Comparison of ENCODE assay signal across 19 cellular contexts in the genomic region with DNA sequence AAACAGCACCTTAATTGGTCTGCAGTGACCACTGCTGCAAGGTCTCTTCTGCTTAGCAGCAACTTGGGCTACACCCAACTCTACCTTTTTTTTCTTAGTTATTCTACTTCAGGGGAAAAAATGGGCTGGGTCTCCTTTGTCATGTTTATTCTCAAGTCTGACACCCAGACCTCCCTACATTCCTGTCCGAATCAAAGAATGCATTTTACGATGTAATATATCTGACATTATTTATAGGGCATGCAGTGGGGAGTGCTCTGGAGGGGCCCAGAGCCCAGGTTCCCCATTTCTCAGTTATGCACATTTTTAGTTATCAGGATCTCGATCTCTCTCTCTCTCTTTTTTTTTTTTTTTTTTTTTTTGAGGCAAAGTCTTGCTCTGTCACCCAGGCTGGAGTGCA. TPM values are rescaled to one million over a fixed set of nuclear protein-coding genes. Genes with fewer than 3 reads are reported as not detected.
DNase-seq lines count a peak whose midpoint lies in the region; TF ChIP-seq lines count a peak whose summit lies in the region.
"Had no signal": no experiment of that assay in that cellular context is flagged by ENCODE, and none has a peak within 500 bp of the region (broad histone marks: within the 10 kb centered on the region; RNA-seq: fewer than 3 reads in every experiment).

No MANE protein-coding gene starts in this region.

- H3K36me3 ChIP-seq in tibial nerve: no peaks in the 10 kb centered on the region

- H3K4me3 Mint-ChIP-seq in mesothelial cell of epicardium: no peak overlapping the region
- H3K4me3 Mint-ChIP-seq: B cell; CD4-positive, alpha-beta T cell had no signal

- no peak for TF ChIP-seq EP300 in tibial nerve (IDR thresholded peaks at IDR 0.05)

- 42 to 46% methylated on average over 3 of the region's 3 CpGs for WGBS in tibial nerve, 2 donors

- H3K4me3 ChIP-seq in tibial nerve: no peak overlapping the region

- H3K9me3 Mint-ChIP-seq in mesothelial cell of epicardium: no peaks in the 10 kb centered on the region
- H3K9me3 Mint-ChIP-seq: CD4-positive, alpha-beta T cell had no signal

- H3K36me3 Mint-ChIP-seq in mesothelial cell of epicardium: no peaks in the 10 kb centered on the region

- H3K27me3 ChIP-seq in tibial nerve: no peaks in the 10 kb centered on the region

- no peak for TF ChIP-seq POLR2A in tibial nerve (IDR thresholded peaks at IDR 0.05)

- H3K27ac ChIP-seq in tibial nerve: no peak overlapping the region
- H3K27ac ChIP-seq: 22Rv1 had no signal

- no peaks in the 10 kb centered on the region for H3K9me3 ChIP-seq in tibial nerve

- peaks cover 51% of the 10 kb centered on the region for H3K4me1 Mint-ChIP-seq in mesothelial cell of epicardium
- H3K4me1 Mint-ChIP-seq: B cell had no signal

- H3K4me1 ChIP-seq in tibial nerve: peaks cover 0 to 13% (median 0%) of the 10 kb centered on the region in 4 donors

- DNase-seq in NOMO-1 (lab: John Stamatoyannopoulos, UW; ENCODE audit: unreplicated experiment in 2 of 2) (peak; percentile 25 to 36), NOMO-1 treated with DMSO at 0.1 percent for 48 hours (lab: John Stamatoyannopoulos, UW; ENCODE audit: unreplicated experiment) (no peak), amniotic epithelial cell (ENCODE audit: low read depth) (peak; percentile 56), mesothelial cell of epicardium (ENCODE audit: low spot score in 2 of 2, unreplicated experiment in 2 of 2) (no peak), T-helper 2 cell (no peak), GM19238 (ENCODE audit: insufficient read length, low spot score) (no peak), tibial nerve (ENCODE audit: low spot score in 2 of 2) (no peak), SW 1271 (lab: John Stamatoyannopoulos, UW) (no peak)
- DNase-seq: CD4-positive, alpha-beta T cell; KG1; NCI-H1048; NCI-H1436 treated with DMSO at 0.1 percent for 48 hours; NCI-H2081; NCI-H510A treated with DMSO at 0.1 percent for 48 hours; SIG-M5 had no signal

- no peak for TF ChIP-seq CTCF in mesothelial cell of epicardium (IDR thresholded peaks at IDR 0.05; ENCODE audit: unreplicated experiment)
- TF ChIP-seq CTCF in tibial nerve (IDR thresholded peaks at IDR 0.05): no peak

- peak overlapping the region; percentile 95 for H3K27ac Mint-ChIP-seq in mesothelial cell of epicardium
- H3K27ac Mint-ChIP-seq: B cell; CD4-positive, alpha-beta T cell had no signal

- no peaks in the 10 kb centered on the region for H3K27me3 Mint-ChIP-seq in mesothelial cell of epicardium (ENCODE audit: low read depth)
- H3K27me3 Mint-ChIP-seq: CD4-positive, alpha-beta T cell had no signal

RNA-seq across cellular contexts. Expression of gene OPTC, which starts 50.5 kb away (rescaled TPM):
- total RNA-seq in mesothelial cell of epicardium (not detected in 3 replicates), tibial nerve (not detected)
- total RNA-seq: B cell; CD4-positive, alpha-beta T cell; G401; RPMI7951 had no signal

Comparison
In these comparisons a context has a peak if more than half of its experiments do, and no peak if none do; other contexts are left out.
1. DNase-seq: peak in NOMO-1 (2 of 2) and amniotic epithelial cell (single experiment); none in NOMO-1 treated with DMSO at 0.1 percent for 48 hours (single experiment), mesothelial cell of epicardium (0 of 2), T-helper 2 cell (0 of 5), GM19238 (single experiment), tibial nerve (0 of 2) and SW 1271 (0 of 2).